8 cellular contexts compared by ENCODE assay signal in genomic region chr7:2680792-2681490, GRCh38. TPM values are rescaled to one million over a fixed set of nuclear protein-coding genes. Genes with fewer than 3 reads are reported as not detected.
DNase-seq lines count a peak whose midpoint lies in the region; ATAC-seq and TF ChIP-seq lines count a peak whose summit lies in the region.

No MANE protein-coding gene starts in this region.

- TF ChIP-seq POLR2A in lower leg skin (IDR thresholded peaks at IDR 0.05), result no peak

- TF ChIP-seq CTCF in lower leg skin (IDR thresholded peaks at IDR 0.05), result no peak

- ATAC-seq in HG02571 (IDR thresholded peaks at IDR 0.05; ENCODE audit: unreplicated experiment), result no peak

- 23 to 31% methylated on average over 16 of the region's 27 CpGs for WGBS in lower leg skin, 2 donors

- intact Hi-C loops in lower leg skin (cut with DNase I; ENCODE audit: low total_unique reads), result loop anchor here (10.0 kb wide), 1 partner anchor 226 kb away; no protein-coding TSS in a partner anchor

- H3K4me3 ChIP-seq in lower leg skin (ENCODE audit: low read depth, poor library complexity, severe bottlenecking), result no peak overlapping the region

- DNase-seq in activated CD4-positive, alpha-beta T cell treated with anti-CD3 and anti-CD28 coated beads for 24 hours (ENCODE audit: low read depth in 2 of 2), result peak; percentile 43 to 54
- no peak for DNase-seq in activated CD4-positive, alpha-beta T cell treated with anti-CD3 and anti-CD28 coated beads for 1 hour
- DNase-seq in NCI-H2029 treated with DMSO at 0.1 percent for 48 hours (lab: John Stamatoyannopoulos, UW), result peak; percentile 37
- peak; percentile 71 for DNase-seq in activated CD4-positive, alpha-beta T cell treated with anti-CD3 and anti-CD28 coated beads for 48 hours
- peak; percentile 84 for DNase-seq in ecto neural progenitor cell (ENCODE audit: low spot score)
- DNase-seq in lower leg skin (ENCODE audit: low spot score in 2 of 2), result peak; percentile 70 to 95
- peak in 2 of 3 donors; percentile 9 to 28 for DNase-seq in stimulated activated CD4-positive, alpha-beta T cell treated with anti-CD3 and anti-CD28 coated beads, TNF-alpha, amount 100 ng/mL, for 1 hour (ENCODE audit: low read depth in 3 of 3, low spot score in 1 of 3)

RNA-seq across cellular contexts. Expression of gene AMZ1, which starts 7.1 kb away (rescaled TPM):
- under 1 TPM in 2 of 4 donors, not detected in 2; 0.19 to 0.27 TPM for total RNA-seq in lower leg skin

RNA-seq across cellular contexts. Expression of gene TTYH3, which starts 49.2 kb away (rescaled TPM):
- 10 to 100 TPM in 3 of 4 donors, 1 to 10 TPM in 1; 7.9 to 18.0 (median 13.9) TPM for total RNA-seq in lower leg skin
